Comparison of ENCODE assay signal across 9 cellular contexts in the genomic region with DNA sequence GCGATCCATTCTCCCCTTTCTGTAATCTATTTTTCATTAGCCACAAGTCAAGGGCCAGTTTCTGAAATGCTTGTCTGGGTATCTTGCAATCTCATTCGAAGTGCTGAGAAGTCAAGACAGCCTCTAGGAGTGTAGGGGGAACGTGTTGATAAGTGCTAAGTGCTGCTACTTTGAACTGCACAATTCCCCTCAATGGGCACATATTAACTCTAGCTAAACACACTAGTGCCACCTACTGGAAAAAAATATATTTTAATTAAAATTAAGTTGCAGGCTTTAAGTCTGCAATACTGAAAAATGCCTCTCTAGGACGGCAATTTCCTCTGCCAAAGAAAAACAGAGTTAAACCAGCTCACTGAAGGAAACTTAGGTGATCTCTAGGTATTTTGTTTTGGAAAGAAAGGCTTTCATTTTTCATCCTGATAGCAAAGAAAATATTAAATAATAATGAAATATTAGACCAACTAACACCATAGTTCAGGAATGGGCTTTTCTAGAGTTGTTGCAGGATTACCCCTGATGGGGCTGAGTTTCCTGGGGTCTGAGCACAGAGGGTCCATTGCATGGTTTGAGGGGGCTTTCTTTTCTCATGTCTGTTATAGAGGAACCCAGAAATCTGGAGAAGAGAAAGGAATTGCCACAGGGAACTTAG.
DNase-seq lines count a peak whose midpoint lies in the region; ATAC-seq and TF ChIP-seq lines count a peak whose summit lies in the region.
"Had no signal": no experiment of that assay in that cellular context is flagged by ENCODE, and none has a peak within 500 bp of the region (broad histone marks: within the 10 kb centered on the region; RNA-seq: fewer than 3 reads in every experiment).

No MANE protein-coding gene starts in this region.

- CTCF ChIA-PET in WTC11 (lab: Charles Lee): interaction anchor here (1.0 to 2.8 kb wide), 4 partner anchors 13 to 539 kb away, joined by 3 to 15 read pairs (median 5); no protein-coding TSS in a partner anchor

- H3K4me1 Mint-ChIP-seq in WTC11: peaks cover 47% of the 10 kb centered on the region

- TF ChIP-seq CTCF in 22Rv1 (IDR thresholded peaks at IDR 0.05): peak; percentile 76
- TF ChIP-seq CTCF in GM06990 (IDR thresholded peaks at IDR 0.05; ENCODE audit: insufficient read depth, low read length, poor library complexity, severe bottlenecking): peak; percentile 35
- TF ChIP-seq CTCF in WTC11 (IDR thresholded peaks at IDR 0.05): peak; percentile 27; the same call in 1 of the 2 replicates
- TF ChIP-seq CTCF in heart left ventricle (IDR thresholded peaks at IDR 0.05): peak; percentile 45 to 77 (median 68)

- H3K27ac Mint-ChIP-seq in WTC11: no peak overlapping the region

- H3K27me3 Mint-ChIP-seq in WTC11 (ENCODE audit: low read depth): no peaks in the 10 kb centered on the region

- DNase-seq in GM06990 (ENCODE audit: extremely low read depth, insufficient read length) (no peak), NCI-H2196 treated with DMSO at 0.1 percent for 48 hours (lab: John Stamatoyannopoulos, UW; ENCODE audit: unreplicated experiment) (peak; percentile 5), WTC11 (ENCODE audit: low spot score) (no peak), heart left ventricle (no peak), renal cortical epithelial cell (ENCODE audit: low read depth) (peak; percentile 62)
- no peak for DNase-seq in activated CD4-positive, alpha-beta T cell treated with anti-CD3 and anti-CD28 coated beads for 1 hour

- POLR2A ChIA-PET in WTC11 (lab: Charles Lee): no interaction called here

- no peaks in the 10 kb centered on the region for H3K36me3 ChIP-seq in GM06990 (ENCODE audit: control insufficient read depth, insufficient read depth, low read length)
- H3K36me3 ChIP-seq in heart left ventricle: no peaks in the 10 kb centered on the region

- peak; percentile 57 for ATAC-seq in HG02884 (IDR thresholded peaks at IDR 0.05; ENCODE audit: unreplicated experiment)
- ATAC-seq in WTC11: peak; percentile 86
- peak; percentile 58 to 92 (median 82) for ATAC-seq in heart left ventricle

- no peaks in the 10 kb centered on the region for H3K9me3 ChIP-seq in heart left ventricle

- H3K4me3 Mint-ChIP-seq in WTC11: no peak overlapping the region

- peaks cover 0 to 3% (median 0%) of the 10 kb centered on the region in 12 donors for H3K4me1 ChIP-seq in heart left ventricle

- H3K36me3 Mint-ChIP-seq in WTC11: no peaks in the 10 kb centered on the region

- H3K27ac ChIP-seq in 22Rv1 (no peak overlapping the region), heart left ventricle (no peak overlapping the region)
- H3K27ac ChIP-seq: epithelial cell of prostate had no signal

- intact Hi-C loops in heart left ventricle (cut with DNase I): loop anchor here (1.0 to 10.0 kb wide), 11 partner anchors 291 to 564 kb away; a partner anchor contains a TSS

- H3K27me3 ChIP-seq in GM06990 (replicated peaks; ENCODE audit: control insufficient read depth, insufficient read depth, low read length): no peaks in the 10 kb centered on the region
- H3K27me3 ChIP-seq in heart left ventricle: no peaks in the 10 kb centered on the region

- TF ChIP-seq POLR2A in heart left ventricle (IDR thresholded peaks at IDR 0.05): no peak

- H3K9me3 Mint-ChIP-seq in WTC11: peaks cover 6% of the 10 kb centered on the region

- WGBS in heart left ventricle, 4 donors: 8 to 12% (median 11%) methylated on average over 4 of the region's 4 CpGs

- H3K4me3 ChIP-seq in GM06990 (replicated peaks; ENCODE audit: low read depth, low read length) (no peak overlapping the region), heart left ventricle (no peak overlapping the region)

TF ChIP-seq in WTC11, 78 proteins besides CTCF, POLR2A, EP300 and RAD21:
- TF ChIP-seq, protein P1, sequence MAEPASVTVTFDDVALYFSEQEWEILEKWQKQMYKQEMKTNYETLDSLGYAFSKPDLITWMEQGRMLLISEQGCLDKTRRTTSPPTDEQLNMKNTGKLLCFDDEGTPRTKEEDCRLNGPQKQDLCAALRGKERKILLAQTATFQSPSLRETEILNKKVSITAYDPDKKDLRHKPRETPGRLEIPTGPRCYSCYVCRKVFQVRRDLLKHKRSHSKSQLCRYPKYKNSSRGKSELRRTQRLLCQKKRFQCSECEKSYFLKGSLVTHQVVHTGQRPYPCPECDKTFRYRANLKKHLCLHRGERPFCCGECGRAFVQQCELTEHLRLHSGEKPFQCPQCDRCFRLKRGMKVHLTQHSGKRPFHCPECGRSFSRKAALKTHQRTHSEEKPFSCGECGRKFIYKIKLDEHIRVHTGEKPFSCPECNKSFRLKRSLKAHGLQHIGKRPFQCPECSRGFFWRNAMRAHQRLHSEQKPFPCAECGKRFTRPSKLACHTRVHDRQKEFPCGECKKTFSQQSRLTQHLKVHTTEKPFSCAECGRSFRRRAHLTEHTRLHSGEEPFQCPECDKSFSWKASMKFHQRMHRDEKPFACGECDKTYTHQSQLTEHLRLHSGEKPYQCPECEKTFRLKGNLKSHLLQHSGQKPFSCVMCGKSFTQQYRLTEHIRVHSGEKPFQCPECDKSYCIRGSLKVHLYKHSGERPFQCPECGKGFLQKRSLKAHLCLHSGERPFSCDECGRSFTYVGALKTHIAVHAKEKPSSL (CRISPR knock-in tag; conservative IDR thresholded peaks at IDR 0.05): no peak
- TF ChIP-seq NFYB (CRISPR knock-in tag; conservative IDR thresholded peaks at IDR 0.05; ENCODE audit: low read depth) (no peak), ATF1 (CRISPR knock-in tag; IDR thresholded peaks at IDR 0.05) (no peak)

Comparison
In these comparisons a context has a peak if more than half of its experiments do, and no peak if none do; other contexts are left out.
1. DNase-seq: peak in NCI-H2196 treated with DMSO at 0.1 percent for 48 hours (single experiment) and renal cortical epithelial cell (single experiment); none in GM06990 (single experiment), WTC11 (single experiment), heart left ventricle (0 of 5) and activated CD4-positive, alpha-beta T cell treated with anti-CD3 and anti-CD28 coated beads for 1 hour (single experiment).
2. Peak in every context shown above with its lines, with median percentiles within 50 percentile points of each other: CTCF ChIP-seq and ATAC-seq.